In genomic region chr2:14996306-14997014, GRCh38 we compare ENCODE assay signal across 23 cellular contexts.
"Had no signal": no experiment of that assay in that cellular context is flagged by ENCODE, and none has a peak within 500 bp of the region (broad histone marks: within the 10 kb centered on the region; RNA-seq: fewer than 3 reads in every experiment).

No MANE protein-coding gene starts in this region.

- H3K4me3 ChIP-seq: coronary artery, heart left ventricle, lung, psoas muscle, right atrium auricular region, sigmoid colon, skin epidermis, suprapubic skin, thyroid gland, vagina had no signal

- H3K9me3 ChIP-seq: heart left ventricle, neutrophil, psoas muscle, right atrium auricular region, sigmoid colon, suprapubic skin, thyroid gland, vagina had no signal

- H3K27me3 ChIP-seq: heart left ventricle, right atrium auricular region, sigmoid colon, suprapubic skin, thyroid gland, vagina had no signal

- H3K36me3 Mint-ChIP-seq: type B pancreatic cell had no signal

- H3K4me3 Mint-ChIP-seq: endodermal cell, nephron, type B pancreatic cell had no signal

- H3K4me1 ChIP-seq: heart left ventricle, psoas muscle, right atrium auricular region, sigmoid colon, suprapubic skin, thyroid gland, vagina had no signal

- H3K27ac Mint-ChIP-seq: endodermal cell, nephron, type B pancreatic cell had no signal

- H3K36me3 ChIP-seq: heart left ventricle, neutrophil, right atrium auricular region, sigmoid colon, suprapubic skin, thyroid gland, vagina had no signal

- H3K9me3 Mint-ChIP-seq: nephron, type B pancreatic cell had no signal

- DNase-seq: effector CD4-positive, alpha-beta T cell; endodermal cell; foreskin melanocyte; heart left ventricle; hippocampal formation; left colon; left ventricle myocardium superior; mesenchymal stem cell; midbrain; psoas muscle; sigmoid colon; stimulated activated CD4-positive, alpha-beta T cell treated with anti-CD3 and anti-CD28 coated beads, Interleukin-2, amount 100 ng/mL, for 24 hours; stimulated activated naive CD4-positive, alpha-beta T cell treated with Interleukin-2 at 50 U/mL for 16 hours; thyroid gland had no signal

- H3K27ac ChIP-seq: coronary artery, heart left ventricle, neutrophil, psoas muscle, right atrium auricular region, sigmoid colon, skin epidermis, suprapubic skin, thyroid gland, vagina had no signal
